8 cellular contexts compared by ENCODE assay signal in genomic region chr12:46384451-46385301, GRCh38. TPM values are rescaled to one million over a fixed set of nuclear protein-coding genes. Genes with fewer than 3 reads are reported as not detected.
DNase-seq lines count a peak whose midpoint lies in the region; ATAC-seq, FAIRE-seq and TF ChIP-seq lines count a peak whose summit lies in the region.

No MANE protein-coding gene starts in this region.

- peak overlapping the region; percentile 97 for H3K27ac Mint-ChIP-seq in activated CD4-positive, alpha-beta T cell treated with anti-CD3 and anti-CD28 coated beads, Interleukin-2, amount 10 ng/mL, durations not matched to agents 7 days and 5 days
- peak overlapping the region; percentile 95 to 96 for H3K27ac Mint-ChIP-seq in activated naive CD4-positive, alpha-beta T cell treated with anti-CD3 and anti-CD28 coated beads, Interleukin-2, amount 50 U/mL, for 72 hours

- 77% methylated on average over 9 of the region's 9 CpGs for WGBS in thymus

- H3K36me3 Mint-ChIP-seq in activated CD4-positive, alpha-beta T cell treated with anti-CD3 and anti-CD28 coated beads, Interleukin-2, amount 10 ng/mL, durations not matched to agents 7 days and 5 days (ENCODE audit: low read depth) = peaks cover 18% of the 10 kb centered on the region
- peaks cover 0 to 5% of the 10 kb centered on the region in 2 donors for H3K36me3 Mint-ChIP-seq in activated naive CD4-positive, alpha-beta T cell treated with anti-CD3 and anti-CD28 coated beads, Interleukin-2, amount 50 U/mL, for 72 hours

- H3K4me1 Mint-ChIP-seq in activated CD4-positive, alpha-beta T cell treated with anti-CD3 and anti-CD28 coated beads, Interleukin-2, amount 10 ng/mL, durations not matched to agents 7 days and 5 days = peaks cover 62% of the 10 kb centered on the region

- H3K9me3 ChIP-seq in kidney (ENCODE audit: control insufficient read depth in 1 of 2, low read length in 2 of 2) = no peaks in the 10 kb centered on the region
- no peaks in the 10 kb centered on the region for H3K9me3 ChIP-seq in thymus (ENCODE audit: control insufficient read depth)

- POLR2A ChIA-PET in activated CD4-positive, alpha-beta T cell treated with anti-CD3 and anti-CD28 coated beads, Interleukin-2, amount 10 ng/mL, durations not matched to agents 7 days and 5 days (lab: Charles Lee) = interaction anchor here (0.7 kb wide), 2 partner anchors 13 to 277 kb away, joined by 4 to 5 read pairs; no protein-coding TSS in a partner anchor

- CTCF ChIA-PET in activated CD4-positive, alpha-beta T cell treated with anti-CD3 and anti-CD28 coated beads, Interleukin-2, amount 10 ng/mL, durations not matched to agents 7 days and 5 days (lab: Charles Lee) = interaction anchor here (0.6 to 1.2 kb wide), 2 partner anchors 277 to 369 kb away, joined by 3 to 4 read pairs; no protein-coding TSS in a partner anchor

- H3K9me3 Mint-ChIP-seq in activated CD4-positive, alpha-beta T cell treated with anti-CD3 and anti-CD28 coated beads, Interleukin-2, amount 10 ng/mL, durations not matched to agents 7 days and 5 days = peaks cover 3% of the 10 kb centered on the region
- H3K9me3 Mint-ChIP-seq in activated naive CD4-positive, alpha-beta T cell treated with anti-CD3 and anti-CD28 coated beads, Interleukin-2, amount 50 U/mL, for 72 hours = peaks cover 0 to 4% of the 10 kb centered on the region in 2 donors

- no peak for TF ChIP-seq CTCF in kidney (IDR thresholded peaks at IDR 0.05; ENCODE audit: borderline replicate concordance, extremely low read depth, insufficient read depth)

- no peaks in the 10 kb centered on the region for H3K36me3 ChIP-seq in kidney (ENCODE audit: control insufficient read depth in 1 of 2, insufficient read depth in 2 of 2, low read length in 2 of 2)
- H3K36me3 ChIP-seq in thymus (ENCODE audit: control insufficient read depth, insufficient read depth) = no peaks in the 10 kb centered on the region

- no peak for DNase-seq in activated CD4-positive, alpha-beta T cell treated with anti-CD3 and anti-CD28 coated beads, Interleukin-2, amount 10 ng/mL, durations not matched to agents 7 days and 5 days
- no peak for DNase-seq in activated CD4-positive, alpha-beta T cell treated with anti-CD3 and anti-CD28 coated beads for 48 hours
- no peak for DNase-seq in activated naive CD4-positive, alpha-beta T cell treated with anti-CD3 and anti-CD28 coated beads, Interleukin-2, amount 50 U/mL, for 72 hours (ENCODE audit: low spot score in 2 of 2)
- no peak for DNase-seq in kidney
- no peak for DNase-seq in NCI-H187 (lab: John Stamatoyannopoulos, UW)
- DNase-seq in T1000 (lab: John Stamatoyannopoulos, UW) = no peak

- no peak for FAIRE-seq in kidney (lab: Jason Lieb, UNC)

- H3K27me3 Mint-ChIP-seq in activated CD4-positive, alpha-beta T cell treated with anti-CD3 and anti-CD28 coated beads, Interleukin-2, amount 10 ng/mL, durations not matched to agents 7 days and 5 days = no peaks in the 10 kb centered on the region

- intact Hi-C loops in kidney (cut with DNase I) = no loop called here

- H3K4me1 ChIP-seq in kidney (ENCODE audit: control insufficient read depth in 1 of 2, insufficient read depth in 1 of 2, low read depth in 1 of 2, low read length in 2 of 2) (peaks cover 14 to 19% of the 10 kb centered on the region in 2 donors), thymus (ENCODE audit: control insufficient read depth, insufficient read depth, low read length) (peaks cover 21% of the 10 kb centered on the region)

- H3K27ac ChIP-seq in kidney (ENCODE audit: low read depth in 2 of 2, low read length in 2 of 2) (peak overlapping the region; percentile 99 to 100), thymus (ENCODE audit: low read depth) (no peak overlapping the region)

- ATAC-seq in activated naive CD4-positive, alpha-beta T cell treated with anti-CD3 and anti-CD28 coated beads, Interleukin-2, amount 50 U/mL, for 72 hours = no peak
- ATAC-seq in esophagus mucosa = no peak

- H3K4me3 ChIP-seq in kidney (ENCODE audit: low read length in 2 of 2) = peak overlapping the region; percentile 63 to 69
- peak overlapping the region; percentile 54 for H3K4me3 ChIP-seq in thymus (ENCODE audit: low read length)

- H3K9ac ChIP-seq in kidney (ENCODE audit: low read length in 2 of 2) = peak overlapping the region; percentile 12 to 72

- H3K4me3 Mint-ChIP-seq in activated CD4-positive, alpha-beta T cell treated with anti-CD3 and anti-CD28 coated beads, Interleukin-2, amount 10 ng/mL, durations not matched to agents 7 days and 5 days = peak overlapping the region; percentile 84

- H3K27me3 ChIP-seq in thymus (ENCODE audit: control insufficient read depth, insufficient read depth) = no peaks in the 10 kb centered on the region

RNA-seq across cellular contexts. Expression of gene SLC38A2, which starts 12.1 kb away (rescaled TPM):
- total RNA-seq in activated CD4-positive, alpha-beta T cell treated with anti-CD3 and anti-CD28 coated beads, Interleukin-2, amount 10 ng/mL, durations not matched to agents 7 days and 5 days = 100 to 1,000 TPM; 216 to 283 TPM
- total RNA-seq in activated naive CD4-positive, alpha-beta T cell treated with anti-CD3 and anti-CD28 coated beads, Interleukin-2, amount 50 U/mL, for 72 hours = 100 to 1,000 TPM; 249 to 315 TPM
- total RNA-seq in kidney = 189 TPM
- 38.6 TPM for polyA plus RNA-seq in kidney (ENCODE audit: insufficient read depth, low read depth, low replicate concordance)
- 137 TPM for polyA plus RNA-seq in thymus
- 245 TPM for total RNA-seq in esophagus mucosa
